In the genomic region with DNA sequence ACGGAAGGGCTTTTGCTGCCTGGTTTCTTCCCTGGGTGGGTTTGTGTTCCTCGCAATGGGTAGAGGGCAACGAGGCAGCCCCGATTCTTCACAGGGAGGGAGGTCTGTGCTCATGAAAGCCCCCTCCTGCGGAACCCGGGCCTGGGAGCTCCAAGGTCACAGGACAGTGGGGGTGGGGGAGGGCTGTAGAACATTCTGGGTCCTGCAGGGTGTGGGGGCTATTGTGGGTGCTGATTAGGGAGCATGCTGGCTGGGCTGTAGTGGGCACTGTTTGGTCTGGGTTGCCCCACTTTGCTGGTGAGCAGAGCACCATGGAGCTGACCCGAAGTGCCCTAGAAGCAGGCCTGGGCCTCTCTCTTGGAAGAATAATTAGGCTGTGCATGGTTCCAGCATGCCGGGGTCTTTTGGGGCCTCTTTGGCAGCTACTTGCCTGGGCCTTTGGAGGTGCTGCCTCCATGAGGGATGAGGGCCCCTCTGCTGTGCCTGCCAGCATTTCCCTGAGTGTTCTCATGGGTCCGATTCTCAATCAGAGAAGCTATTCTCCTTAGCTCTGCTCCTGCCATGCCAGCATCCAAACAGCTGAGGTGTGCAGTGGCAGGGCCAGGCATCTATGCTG, we compare ENCODE assay signal across 26 cellular contexts.
DNase-seq lines count a peak whose midpoint lies in the region; ATAC-seq, FAIRE-seq and TF ChIP-seq lines count a peak whose summit lies in the region.
"Had no signal": no experiment of that assay in that cellular context is flagged by ENCODE, and none has a peak within 500 bp of the region (broad histone marks: within the 10 kb centered on the region; RNA-seq: fewer than 3 reads in every experiment).

No MANE protein-coding gene starts in this region.

- TF ChIP-seq EP300 in H1 (IDR thresholded peaks at IDR 0.05; ENCODE audit: borderline replicate concordance in 1 of 2, low read depth in 2 of 2, low read length in 2 of 2): no peak

- POLR2A ChIA-PET in H1 (lab: Charles Lee; ENCODE audit: partially characterized antibody): no interaction called here
- POLR2A ChIA-PET in activated CD8-positive, alpha-beta T cell treated with anti-CD3 and anti-CD28 coated beads, Interleukin-2, amount 10 ng/mL, durations not matched to agents 7 days and 5 days (lab: Charles Lee): no interaction called here

- H3K4me3 ChIP-seq in SJSA1: no peak overlapping the region
- no peak overlapping the region for H3K4me3 ChIP-seq in H1 (ENCODE audit: extremely low read depth in 1 of 4, insufficient read depth in 2 of 4, low read depth in 3 of 4, low read length in 4 of 4)
- no peak overlapping the region for H3K4me3 ChIP-seq in neuronal stem cell (ENCODE audit: low read length in 2 of 2)
- H3K4me3 ChIP-seq in effector memory CD4-positive, alpha-beta T cell (ENCODE audit: insufficient read depth, low read depth, low read length, poor library complexity, severe bottlenecking): no peak overlapping the region
- H3K4me3 ChIP-seq: GM12878, K562, PC-9 had no signal

- no peak for TF ChIP-seq CTCF in H1 (IDR thresholded peaks at IDR 0.05; ENCODE audit: control extremely low read depth in 1 of 3, insufficient read depth in 1 of 3, low read depth in 1 of 3, low read length in 3 of 3)

- no peak for FAIRE-seq in H1 (lab: Jason Lieb, UNC)
- FAIRE-seq: GM12878, HepG2, K562 had no signal

- H2BK20ac ChIP-seq in H1 (ENCODE audit: low read length): no peak overlapping the region

- H3K18ac ChIP-seq in H1 (ENCODE audit: extremely low read depth, low read length): no peak overlapping the region
- H3K18ac ChIP-seq in neuronal stem cell (ENCODE audit: low read length): peak overlapping the region; percentile 54

- peaks cover 0 to 3% of the 10 kb centered on the region in 2 experiments for H4K20me1 ChIP-seq in H1 (replicated peaks in 1 of 2; ENCODE audit: control insufficient read depth in 1 of 2, insufficient read depth in 2 of 2, low read length in 2 of 2)

- H3K27ac Mint-ChIP-seq in activated CD8-positive, alpha-beta T cell treated with anti-CD3 and anti-CD28 coated beads, Interleukin-2, amount 10 ng/mL, durations not matched to agents 7 days and 5 days: no peak overlapping the region
- H3K27ac Mint-ChIP-seq: CD8-positive, alpha-beta T cell had no signal

- H4K5ac ChIP-seq in H1 (ENCODE audit: insufficient read length, low read depth, low read length): no peak overlapping the region

- no peak overlapping the region for H2BK5ac ChIP-seq in H1 (ENCODE audit: low read depth, low read length)
- H2BK5ac ChIP-seq in neuronal stem cell (ENCODE audit: low read length): no peak overlapping the region

- H2AFZ ChIP-seq in H1 (ENCODE audit: low read length) (no peak overlapping the region), neuronal stem cell (ENCODE audit: low read length) (no peak overlapping the region)
- H2AFZ ChIP-seq: PC-9 had no signal

- H3K79me1 ChIP-seq in H1 (ENCODE audit: low read depth, low read length): no peaks in the 10 kb centered on the region
- H3K79me1 ChIP-seq in neuronal stem cell (ENCODE audit: low read depth, low read length): no peaks in the 10 kb centered on the region

- peak overlapping the region; percentile 42; the same call in 1 of the 2 replicates for H4K8ac ChIP-seq in H1 (ENCODE audit: extremely low read depth, insufficient read depth, low read length)
- no peak overlapping the region for H4K8ac ChIP-seq in neuronal stem cell (ENCODE audit: low read depth, low read length)

- H4K91ac ChIP-seq in H1 (replicated peaks; ENCODE audit: insufficient read length, low read length) (no peak overlapping the region), neuronal stem cell (ENCODE audit: low read depth, low read length, poor library complexity) (no peak overlapping the region)

- H3K9me3 Mint-ChIP-seq in activated CD8-positive, alpha-beta T cell treated with anti-CD3 and anti-CD28 coated beads, Interleukin-2, amount 10 ng/mL, durations not matched to agents 7 days and 5 days (ENCODE audit: insufficient read depth): no peaks in the 10 kb centered on the region
- H3K9me3 Mint-ChIP-seq: CD8-positive, alpha-beta T cell had no signal

- TF ChIP-seq RAD21 in H1 (IDR thresholded peaks at IDR 0.05 in 1 of 2, conservative IDR thresholded peaks at IDR 0.05 in 1 of 2; ENCODE audit: low read depth in 2 of 2, low read length in 2 of 2): no peak

- DNase-seq in SJSA1 (ENCODE audit: low read depth in 1 of 2, low spot score in 2 of 2): no peak
- DNase-seq in H1 (ENCODE audit: low read depth in 1 of 2, low spot score in 2 of 2): no peak
- DNase-seq in neuronal stem cell (ENCODE audit: low spot score): no peak
- no peak for DNase-seq in DMS53 treated with DMSO at 0.1 percent for 48 hours (lab: John Stamatoyannopoulos, UW; ENCODE audit: unreplicated experiment)
- DNase-seq in effector memory CD4-positive, alpha-beta T cell: no peak
- DNase-seq in activated CD8-positive, alpha-beta T cell treated with anti-CD3 and anti-CD28 coated beads, Interleukin-2, amount 10 ng/mL, durations not matched to agents 7 days and 5 days: no peak
- DNase-seq: Caco-2, DMS79, EL, GDM1, H7, Kasumi-1, NCI-H1105, NCI-H1436 treated with DMSO at 0.1 percent for 48 hours, NCI-H187 treated with DMSO at 0.1 percent for 48 hours, NCI-H446 treated with DMSO at 0.1 percent for 48 hours, NCI-H526, PC-9, SHP77, SW 1271 had no signal

- H3K23ac ChIP-seq in H1 (ENCODE audit: insufficient read length) (no peak overlapping the region), neuronal stem cell (ENCODE audit: low read depth, low read length, poor library complexity) (no peak overlapping the region)

- no peak overlapping the region for H3K14ac ChIP-seq in H1 (ENCODE audit: insufficient read length)
- H3K14ac ChIP-seq in neuronal stem cell (ENCODE audit: low read length): peak overlapping the region; percentile 42

- H3K9ac ChIP-seq in H1 (replicated peaks in 1 of 4; ENCODE audit: extremely low read depth in 1 of 4, low read depth in 3 of 4, low read length in 3 of 4): no peak overlapping the region
- peak overlapping the region; percentile 5 for H3K9ac ChIP-seq in neuronal stem cell (ENCODE audit: low read depth, low read length, poor library complexity)

- H2BK120ac ChIP-seq in H1 (replicated peaks; ENCODE audit: low read depth, low read length) (no peak overlapping the region), neuronal stem cell (ENCODE audit: low read depth, low read length) (peak overlapping the region; percentile 56)

- H3K27me3 Mint-ChIP-seq in activated CD8-positive, alpha-beta T cell treated with anti-CD3 and anti-CD28 coated beads, Interleukin-2, amount 10 ng/mL, durations not matched to agents 7 days and 5 days (ENCODE audit: low read depth): no peaks in the 10 kb centered on the region

- H3K4me1 ChIP-seq in SJSA1 (replicated peaks): peaks cover 33% of the 10 kb centered on the region
- peaks cover 0 to 8% (median 0%) of the 10 kb centered on the region in 4 experiments; a peak in 2 of 7 replicates for H3K4me1 ChIP-seq in H1 (replicated peaks in 1 of 4; ENCODE audit: control insufficient read depth in 3 of 4, insufficient read depth in 4 of 4, low read length in 3 of 4)
- H3K4me1 ChIP-seq in neuronal stem cell (ENCODE audit: control insufficient read depth in 2 of 2, insufficient read depth in 1 of 2, low read depth in 1 of 2, low read length in 2 of 2): peaks cover 14 to 42% of the 10 kb centered on the region in 2 donors
- no peaks in the 10 kb centered on the region for H3K4me1 ChIP-seq in effector memory CD4-positive, alpha-beta T cell (ENCODE audit: control insufficient read depth, insufficient read depth, low read length, poor library complexity, severe bottlenecking)
- H3K4me1 ChIP-seq: Caco-2 had no signal

- H3K4me1 Mint-ChIP-seq in activated CD8-positive, alpha-beta T cell treated with anti-CD3 and anti-CD28 coated beads, Interleukin-2, amount 10 ng/mL, durations not matched to agents 7 days and 5 days (ENCODE audit: low read depth): no peaks in the 10 kb centered on the region

- no peak overlapping the region for H2BK15ac ChIP-seq in H1 (ENCODE audit: low read length)
- H2BK15ac ChIP-seq in neuronal stem cell (ENCODE audit: low read length): no peak overlapping the region

- CTCF ChIA-PET in H1 (lab: Charles Lee; ENCODE audit: partially characterized antibody): interaction anchor here (0.7 to 2.3 kb wide), 5 partner anchors 11 to 82 kb away, joined by 3 to 5 read pairs (median 3); no protein-coding TSS in a partner anchor
- CTCF ChIA-PET in activated CD8-positive, alpha-beta T cell treated with anti-CD3 and anti-CD28 coated beads, Interleukin-2, amount 10 ng/mL, durations not matched to agents 7 days and 5 days (lab: Charles Lee): no interaction called here

- TF ChIP-seq POLR2A in H1 (IDR thresholded peaks at IDR 0.05; ENCODE audit: control extremely low read depth in 1 of 2, low read depth in 2 of 2, low read length in 2 of 2): no peak

- WGBS in H1 (ENCODE audit: extremely low coverage in 1 of 2, insufficient coverage in 1 of 2, insufficient read length in 1 of 2, insufficient replicate concordance in 2 of 2, low coverage in 1 of 2, low lambda C conversion rate in 2 of 2, missing lambda C conversion rate in 1 of 2), 2 experiments: 92% methylated on average over 7 of the region's 9 CpGs; no CpG with 5 or more reads in 1 of the 2 experiments
- WGBS in neuronal stem cell (ENCODE audit: extremely low coverage in 2 of 2, insufficient read length in 2 of 2, insufficient replicate concordance in 1 of 2), 2 donors: no CpG with 5 or more reads among the region's 9 CpGs

- peaks cover 12% of the 10 kb centered on the region; the same call in 1 of the 2 replicates for H3K23me2 ChIP-seq in H1 (ENCODE audit: low read depth, low read length)

- no peaks in the 10 kb centered on the region for H3K36me3 Mint-ChIP-seq in activated CD8-positive, alpha-beta T cell treated with anti-CD3 and anti-CD28 coated beads, Interleukin-2, amount 10 ng/mL, durations not matched to agents 7 days and 5 days (ENCODE audit: low read depth)
- H3K36me3 Mint-ChIP-seq: CD8-positive, alpha-beta T cell had no signal

- no peak overlapping the region for H3K4me2 ChIP-seq in H1 (ENCODE audit: insufficient read depth in 1 of 2, low read depth in 2 of 2, low read length in 2 of 2)
- no peak overlapping the region for H3K4me2 ChIP-seq in neuronal stem cell (ENCODE audit: insufficient read depth, low read length, poor library complexity, severe bottlenecking)
- H3K4me2 ChIP-seq: PC-9 had no signal

- no peak for ATAC-seq in HG02973 (IDR thresholded peaks at IDR 0.05; ENCODE audit: unreplicated experiment)
- ATAC-seq in activated CD8-positive, alpha-beta T cell treated with anti-CD3 and anti-CD28 coated beads, Interleukin-2, amount 10 ng/mL, durations not matched to agents 7 days and 5 days: no peak
- ATAC-seq: CD8-positive, alpha-beta T cell; GM12878; HepG2; K562 had no signal

- H2AK5ac ChIP-seq in H1 (ENCODE audit: low read depth, low read length) (no peak overlapping the region), neuronal stem cell (ENCODE audit: low read depth, low read length) (peak overlapping the region; percentile 24)

- H3K4me3 Mint-ChIP-seq in activated CD8-positive, alpha-beta T cell treated with anti-CD3 and anti-CD28 coated beads, Interleukin-2, amount 10 ng/mL, durations not matched to agents 7 days and 5 days: no peak overlapping the region
- H3K4me3 Mint-ChIP-seq: CD8-positive, alpha-beta T cell had no signal

- H2BK12ac ChIP-seq in H1 (ENCODE audit: low read depth, low read length) (0 out of 2 replicates have a peak overlapping the region, but pooled peaks have one; percentile 5), neuronal stem cell (ENCODE audit: low read length) (peak overlapping the region; percentile 28)

- H3K9me3 ChIP-seq in SJSA1 (replicated peaks) (no peaks in the 10 kb centered on the region), H1 (ENCODE audit: insufficient read depth in 2 of 2, low read depth in 1 of 2, low read length in 1 of 2) (no peaks in the 10 kb centered on the region; a peak in 2 of 4 replicates), neuronal stem cell (replicated peaks in 1 of 2; ENCODE audit: control insufficient read depth in 2 of 2, insufficient read depth in 1 of 2, low read depth in 1 of 2, low read length in 2 of 2) (peaks cover 0 to 4% of the 10 kb centered on the region in 2 donors)
- no peaks in the 10 kb centered on the region for H3K9me3 ChIP-seq in effector memory CD4-positive, alpha-beta T cell (ENCODE audit: control insufficient read depth, low read length)
- H3K9me3 ChIP-seq: Caco-2 had no signal

- H3K27me3 ChIP-seq in SJSA1 (replicated peaks): no peaks in the 10 kb centered on the region
- no peaks in the 10 kb centered on the region for H3K27me3 ChIP-seq in H1 (replicated peaks in 1 of 4; ENCODE audit: control insufficient read depth in 3 of 4, extremely low read depth in 1 of 4, insufficient read depth in 3 of 4, low read length in 3 of 4)
- H3K27me3 ChIP-seq in neuronal stem cell (ENCODE audit: control insufficient read depth in 3 of 3, insufficient read depth in 3 of 3, low read depth in 1 of 3, low read length in 3 of 3): peaks cover 0 to 2% (median 0%) of the 10 kb centered on the region in 3 experiments
- H3K27me3 ChIP-seq in effector memory CD4-positive, alpha-beta T cell (replicated peaks; ENCODE audit: control insufficient read depth, insufficient read depth, low read length, poor library complexity, severe bottlenecking): no peaks in the 10 kb centered on the region

- H3K36me3 ChIP-seq in SJSA1 (no peaks in the 10 kb centered on the region), H1 (ENCODE audit: control insufficient read depth in 2 of 4, insufficient read depth in 4 of 4, low read length in 3 of 4) (no peaks in the 10 kb centered on the region), neuronal stem cell (replicated peaks in 1 of 2; ENCODE audit: control insufficient read depth in 2 of 2, insufficient read depth in 2 of 2, low read length in 2 of 2) (no peaks in the 10 kb centered on the region)
- no peaks in the 10 kb centered on the region for H3K36me3 ChIP-seq in effector memory CD4-positive, alpha-beta T cell (ENCODE audit: control insufficient read depth, insufficient read depth, low read length)

- H3K27ac ChIP-seq in SJSA1 (peak overlapping the region; percentile 82), H1 (ENCODE audit: low read depth, low read length) (no peak overlapping the region), neuronal stem cell (replicated peaks; ENCODE audit: low read length) (no peak overlapping the region)
- no peak overlapping the region for H3K27ac ChIP-seq in effector memory CD4-positive, alpha-beta T cell (ENCODE audit: insufficient read depth, low read length, poor library complexity, severe bottlenecking)
- H3K27ac ChIP-seq: C4-2B, PC-9 had no signal

- no peak overlapping the region for H3K56ac ChIP-seq in H1 (replicated peaks; ENCODE audit: insufficient read length, low read depth, low read length)

- no peaks in the 10 kb centered on the region for H3K79me2 ChIP-seq in H1 (ENCODE audit: control insufficient read depth in 1 of 2, insufficient read depth in 2 of 2, low read length in 2 of 2)

- no peak overlapping the region for H3K4ac ChIP-seq in H1 (replicated peaks; ENCODE audit: insufficient read length, low read depth, low read length)
- no peak overlapping the region for H3K4ac ChIP-seq in neuronal stem cell (ENCODE audit: low read length)
